In genomic region chr17:76189741-76190140, GRCh38 we compare ENCODE assay signal across 16 cellular contexts. TPM values are rescaled to one million over a fixed set of nuclear protein-coding genes. Genes with fewer than 3 reads are reported as not detected.
DNase-seq lines count a peak whose midpoint lies in the region; ATAC-seq and TF ChIP-seq lines count a peak whose summit lies in the region.
"Had no signal": no experiment of that assay in that cellular context is flagged by ENCODE, and none has a peak within 500 bp of the region (broad histone marks: within the 10 kb centered on the region; RNA-seq: fewer than 3 reads in every experiment).

No MANE protein-coding gene starts in this region.

- no peaks in the 10 kb centered on the region for H3K9me3 Mint-ChIP-seq in activated T-cell treated with anti-CD3 and anti-CD28 coated beads, Interleukin-2, amount 50 U/mL, for 24 hours
- no peaks in the 10 kb centered on the region for H3K9me3 Mint-ChIP-seq in activated T-helper 2 cell treated with anti-CD3 and anti-CD28 coated beads, Interferon-gamma antibody, Interleukin-2, Interleukin-4, amounts not matched to agents 10 μg/mL and 5 μg/mL and 100 μg/mL, durations not matched to agents 14 hours and 24 hours and 36 hours
- no peaks in the 10 kb centered on the region for H3K9me3 Mint-ChIP-seq in natural killer cell

- CTCF ChIA-PET in IMR-90 (lab: Yijun Ruan, JAX) = interaction anchor here (0.8 kb wide), 1 partner anchor 12 kb away, joined by 5 read pairs; no protein-coding TSS in a partner anchor

- H3K9me1 ChIP-seq in IMR-90 (ENCODE audit: insufficient read depth, low read length) = no peaks in the 10 kb centered on the region

- no peaks in the 10 kb centered on the region for H3K27me3 Mint-ChIP-seq in activated T-cell treated with anti-CD3 and anti-CD28 coated beads, Interleukin-2, amount 50 U/mL, for 24 hours
- no peaks in the 10 kb centered on the region for H3K27me3 Mint-ChIP-seq in activated T-helper 2 cell treated with anti-CD3 and anti-CD28 coated beads, Interferon-gamma antibody, Interleukin-2, Interleukin-4, amounts not matched to agents 10 μg/mL and 5 μg/mL and 100 μg/mL, durations not matched to agents 14 hours and 24 hours and 36 hours (ENCODE audit: low read depth)
- H3K27me3 Mint-ChIP-seq in natural killer cell (ENCODE audit: low read depth in 2 of 2) = no peaks in the 10 kb centered on the region

- H3K4me3 ChIP-seq in IMR-90 (ENCODE audit: insufficient read depth, low read depth, low read length) (no peak overlapping the region), MM.1S (ENCODE audit: low read length) (no peak overlapping the region)

- WGBS in IMR-90 (ENCODE audit: extremely low coverage in 2 of 2, insufficient read length in 1 of 2), 2 experiments = no CpG with 5 or more reads among the region's 4 CpGs

- no peaks in the 10 kb centered on the region for H3K79me2 ChIP-seq in MM.1S (ENCODE audit: low read length)

- H3K9ac ChIP-seq in IMR-90 (ENCODE audit: low read depth, low read length) = no peak overlapping the region
- H3K9ac ChIP-seq in MM.1S (ENCODE audit: low read length) = no peak overlapping the region

- no peak overlapping the region for H4K91ac ChIP-seq in IMR-90 (ENCODE audit: insufficient read depth, low read depth, low read length)

- no peak overlapping the region for H2BK120ac ChIP-seq in IMR-90 (ENCODE audit: low read depth, low read length)

- no peaks in the 10 kb centered on the region for H3K36me3 ChIP-seq in IMR-90 (ENCODE audit: control insufficient read depth, insufficient read depth, low read length)
- no peaks in the 10 kb centered on the region for H3K36me3 ChIP-seq in MM.1S (replicated peaks; ENCODE audit: insufficient read depth, low read length)

- dilution Hi-C loops in IMR-90 (cut with HindIII; ENCODE audit: low sequenced_read_pairs, unreplicated experiment) = no loop called here

- no peak overlapping the region for H4K8ac ChIP-seq in IMR-90 (ENCODE audit: low read depth in 2 of 2, low read length in 2 of 2)

- H4K20me1 ChIP-seq in IMR-90 (ENCODE audit: insufficient read depth, low read length) = no peaks in the 10 kb centered on the region
- H4K20me1 ChIP-seq in MM.1S (ENCODE audit: insufficient read depth, low read length) = no peaks in the 10 kb centered on the region

- no peak for DNase-seq in activated T-cell treated with anti-CD3 and anti-CD28 coated beads, Interleukin-2, amount 50 U/mL, for 24 hours
- DNase-seq in activated T-cell treated with anti-CD3 and anti-CD28 coated beads, Interleukin-2, amount 50 U/mL, for 1 hour = no peak
- DNase-seq in IMR-90 (no peak), natural killer cell (no peak), MM.1S (no peak), AG20443 (ENCODE audit: low spot score) (no peak)
- DNase-seq in activated T-helper 2 cell treated with anti-CD3 and anti-CD28 coated beads, Interferon-gamma antibody, Interleukin-2, Interleukin-4, amounts not matched to agents 10 μg/mL and 5 μg/mL and 100 μg/mL, durations not matched to agents 14 hours and 24 hours and 36 hours (ENCODE audit: low spot score) = no peak
- DNase-seq: anterior cingulate cortex, Caco-2, foreskin melanocyte, left ventricle myocardium superior, NCI-H1694, NCI-H345 had no signal

- H2BK20ac ChIP-seq in IMR-90 (ENCODE audit: low read depth, low read length) = no peak overlapping the region; the same call in 1 of the 2 replicates

- no peak for TF ChIP-seq POLR2A in IMR-90 (IDR thresholded peaks at IDR 0.05; ENCODE audit: low read depth, low read length)

- H3K4me2 ChIP-seq in IMR-90 (ENCODE audit: low read depth, low read length) = no peak overlapping the region
- no peak overlapping the region for H3K4me2 ChIP-seq in MM.1S (ENCODE audit: low read depth, low read length)

- H3K4me1 Mint-ChIP-seq in activated T-cell treated with anti-CD3 and anti-CD28 coated beads, Interleukin-2, amount 50 U/mL, for 24 hours (ENCODE audit: low read depth) = peaks cover 83% of the 10 kb centered on the region
- peaks cover 61% of the 10 kb centered on the region for H3K4me1 Mint-ChIP-seq in activated T-helper 2 cell treated with anti-CD3 and anti-CD28 coated beads, Interferon-gamma antibody, Interleukin-2, Interleukin-4, amounts not matched to agents 10 μg/mL and 5 μg/mL and 100 μg/mL, durations not matched to agents 14 hours and 24 hours and 36 hours (ENCODE audit: low read depth)
- H3K4me1 Mint-ChIP-seq in natural killer cell = peaks cover 45 to 46% of the 10 kb centered on the region in 2 donors

- peak overlapping the region; percentile 41 for H3K4me3 Mint-ChIP-seq in activated T-cell treated with anti-CD3 and anti-CD28 coated beads, Interleukin-2, amount 50 U/mL, for 24 hours
- no peak overlapping the region for H3K4me3 Mint-ChIP-seq in activated T-helper 2 cell treated with anti-CD3 and anti-CD28 coated beads, Interferon-gamma antibody, Interleukin-2, Interleukin-4, amounts not matched to agents 10 μg/mL and 5 μg/mL and 100 μg/mL, durations not matched to agents 14 hours and 24 hours and 36 hours (ENCODE audit: low read depth)
- peak overlapping the region; percentile 42 for H3K4me3 Mint-ChIP-seq in natural killer cell

- BruUV-seq in IMR-90 (replicated peaks; lab: Mats Ljungman, UMichigan) = no TSS peak

- H3K27ac ChIP-seq in IMR-90 (ENCODE audit: insufficient read depth, low read length) = no peak overlapping the region
- no peak overlapping the region for H3K27ac ChIP-seq in MM.1S (ENCODE audit: low read length)

- H3K18ac ChIP-seq in IMR-90 (ENCODE audit: low read depth, low read length) = no peak overlapping the region

- H3F3A ChIP-seq in MM.1S (ENCODE audit: insufficient read depth, low read length) = peaks cover 36% of the 10 kb centered on the region

- in situ Hi-C loops in IMR-90 (cut with MboI; ENCODE audit: low sequenced_read_pairs) = no loop called here

- no peak overlapping the region for H3K4ac ChIP-seq in IMR-90 (ENCODE audit: low read depth, low read length)

- H2BK15ac ChIP-seq in IMR-90 (ENCODE audit: low read depth, low read length) = no peak overlapping the region

- intact Hi-C loops in IMR-90 (cut with micrococcal nuclease) = no loop called here
- intact Hi-C loops in activated T-helper 2 cell treated with anti-CD3 and anti-CD28 coated beads, Interferon-gamma antibody, Interleukin-2, Interleukin-4, amounts not matched to agents 10 μg/mL and 5 μg/mL and 100 μg/mL, durations not matched to agents 14 hours and 24 hours and 36 hours (cut with micrococcal nuclease) = loop anchor here (5.0 kb wide), 1 partner anchor 308 kb away; no protein-coding TSS in a partner anchor
- intact Hi-C loops in natural killer cell (cut with micrococcal nuclease) = loop anchor here (5.0 kb wide), 1 partner anchor 73 kb away; no protein-coding TSS in a partner anchor

- POLR2A ChIA-PET in IMR-90 (lab: Charles Lee; ENCODE audit: unreplicated experiment) = no interaction called here

- H2AFZ ChIP-seq in IMR-90 (replicated peaks; ENCODE audit: low read length, poor library complexity) (peak overlapping the region; percentile 38), MM.1S (ENCODE audit: low read length) (no peak overlapping the region)

- ATAC-seq in IMR-90 (ENCODE audit: low read depth) (no peak), natural killer cell (no peak), GM19328 (IDR thresholded peaks at IDR 0.05; ENCODE audit: unreplicated experiment) (no peak)
- ATAC-seq: left ventricle myocardium superior had no signal

- H4K5ac ChIP-seq in IMR-90 (ENCODE audit: low read depth, low read length) = no peak overlapping the region

- 0 out of 2 replicates have a peak overlapping the region, but pooled peaks have one; percentile 23 for H2AK5ac ChIP-seq in IMR-90 (ENCODE audit: low read depth, low read length)

- no peak overlapping the region for H3K56ac ChIP-seq in IMR-90 (ENCODE audit: extremely low read depth, insufficient read depth, low read length)

- H3K27ac Mint-ChIP-seq in activated T-cell treated with anti-CD3 and anti-CD28 coated beads, Interleukin-2, amount 50 U/mL, for 24 hours = peak overlapping the region; percentile 95
- peak overlapping the region; percentile 96 for H3K27ac Mint-ChIP-seq in activated T-helper 2 cell treated with anti-CD3 and anti-CD28 coated beads, Interferon-gamma antibody, Interleukin-2, Interleukin-4, amounts not matched to agents 10 μg/mL and 5 μg/mL and 100 μg/mL, durations not matched to agents 14 hours and 24 hours and 36 hours
- H3K27ac Mint-ChIP-seq in natural killer cell = peak overlapping the region; percentile 83 to 86

- TF ChIP-seq CTCF in IMR-90 (conservative IDR thresholded peaks at IDR 0.05; ENCODE audit: low read depth, low read length) = no peak
- no peak for TF ChIP-seq CTCF in natural killer cell (IDR thresholded peaks at IDR 0.05)
- no peak for TF ChIP-seq CTCF in MM.1S (IDR thresholded peaks at IDR 0.05; ENCODE audit: low read length)

- no peaks in the 10 kb centered on the region for H3K79me1 ChIP-seq in IMR-90 (ENCODE audit: low read depth in 1 of 2, low read length in 2 of 2)

- no peak overlapping the region for H3K14ac ChIP-seq in IMR-90 (replicated peaks; ENCODE audit: low read depth, low read length)

- H3K27me3 ChIP-seq in IMR-90 (ENCODE audit: control insufficient read depth, insufficient read depth, low read length) (0 out of 2 replicates have a peak, but pooled peaks cover 2% of the 10 kb centered on the region), MM.1S (replicated peaks; ENCODE audit: insufficient read depth, low read length) (no peaks in the 10 kb centered on the region)

- no peak overlapping the region for H2BK5ac ChIP-seq in IMR-90 (ENCODE audit: low read depth, low read length, poor library complexity, severe bottlenecking)

- no peaks in the 10 kb centered on the region for H3K9me2 ChIP-seq in MM.1S (replicated peaks; ENCODE audit: insufficient read depth, low read length)

- H2AK9ac ChIP-seq in IMR-90 (replicated peaks; ENCODE audit: low read depth, low read length, poor library complexity) = no peak overlapping the region

- TF ChIP-seq RAD21 in IMR-90 (IDR thresholded peaks at IDR 0.05; ENCODE audit: low read length) = no peak

- H3K9me3 ChIP-seq in IMR-90 (ENCODE audit: control insufficient read depth, insufficient read depth, low read length) (no peaks in the 10 kb centered on the region), MM.1S (replicated peaks; ENCODE audit: insufficient read depth, low read length) (no peaks in the 10 kb centered on the region)
- H3K9me3 ChIP-seq: Caco-2 had no signal

- H3K4me1 ChIP-seq in IMR-90 (ENCODE audit: control insufficient read depth, insufficient read depth, low read length) = peaks cover 3% of the 10 kb centered on the region; the same call in 1 of the 2 replicates
- H3K4me1 ChIP-seq in MM.1S (ENCODE audit: low read length) = peaks cover 51% of the 10 kb centered on the region

- H3K36me3 Mint-ChIP-seq in activated T-cell treated with anti-CD3 and anti-CD28 coated beads, Interleukin-2, amount 50 U/mL, for 24 hours (ENCODE audit: low read depth) = peaks cover 27% of the 10 kb centered on the region
- H3K36me3 Mint-ChIP-seq in activated T-helper 2 cell treated with anti-CD3 and anti-CD28 coated beads, Interferon-gamma antibody, Interleukin-2, Interleukin-4, amounts not matched to agents 10 μg/mL and 5 μg/mL and 100 μg/mL, durations not matched to agents 14 hours and 24 hours and 36 hours (ENCODE audit: low read depth) = peaks cover 31% of the 10 kb centered on the region
- no peaks in the 10 kb centered on the region for H3K36me3 Mint-ChIP-seq in natural killer cell

- H3K23ac ChIP-seq in IMR-90 (ENCODE audit: low read depth, low read length) = no peak overlapping the region; the same call in 1 of the 2 replicates

RNA-seq across cellular contexts. Expression of gene FOXJ1, which starts 48.7 kb away (rescaled TPM):
- total RNA-seq in IMR-90 (2012; rRNA removed) = not detected in 2 replicates
- polyA plus RNA-seq in IMR-90 (2012; rRNA removed) = 0.05 TPM in 1 of 2 replicates, not detected in the other
- polyA plus RNA-seq in IMR-90 (2012; cell fraction: cytosol; rRNA removed) = 0.01 TPM in 1 of 2 replicates, not detected in the other
- 0.03 TPM in 2 replicates for polyA plus RNA-seq in IMR-90 (2012; cell fraction: nucleus; rRNA removed; ENCODE audit: low replicate concordance)
- total RNA-seq in activated T-helper 2 cell treated with anti-CD3 and anti-CD28 coated beads, Interferon-gamma antibody, Interleukin-2, Interleukin-4, amounts not matched to agents 10 μg/mL and 5 μg/mL and 100 μg/mL, durations not matched to agents 14 hours and 24 hours and 36 hours = 0.11 TPM in 2 replicates
- under 1 TPM; 0.21 to 0.93 (median 0.36) TPM for total RNA-seq in natural killer cell
- total RNA-seq: left ventricle myocardium superior, M059J, posterior vena cava had no signal

RNA-seq across cellular contexts. Expression of gene RNF157, which starts 50.6 kb away (rescaled TPM):
- total RNA-seq in IMR-90 (2012; rRNA removed) (0.54 and 0.83 TPM in 2 replicates), natural killer cell (1 to 10 TPM; 4.9 to 9.1 (median 8.5) TPM)
- polyA plus RNA-seq in IMR-90 (2012; rRNA removed) = 1.1 and 1.3 TPM in 2 replicates
- 0.56 and 0.93 TPM in 2 replicates for polyA plus RNA-seq in IMR-90 (2012; cell fraction: cytosol; rRNA removed)
- polyA plus RNA-seq in IMR-90 (2012; cell fraction: nucleus; rRNA removed; ENCODE audit: low replicate concordance) = 0.74 and 1.1 TPM in 2 replicates
- 34.3 and 34.9 TPM in 2 replicates for total RNA-seq in activated T-helper 2 cell treated with anti-CD3 and anti-CD28 coated beads, Interferon-gamma antibody, Interleukin-2, Interleukin-4, amounts not matched to agents 10 μg/mL and 5 μg/mL and 100 μg/mL, durations not matched to agents 14 hours and 24 hours and 36 hours
